8 cellular contexts compared by ENCODE assay signal in genomic region chr2:27703638-27704341, GRCh38. TPM values are rescaled to one million over a fixed set of nuclear protein-coding genes. Genes with fewer than 3 reads are reported as not detected.
DNase-seq lines count a peak whose midpoint lies in the region; ATAC-seq and TF ChIP-seq lines count a peak whose summit lies in the region.

No MANE protein-coding gene starts in this region.

- H3K36me3 Mint-ChIP-seq in activated naive CD8-positive, alpha-beta T cell treated with anti-CD3 and anti-CD28 coated beads, Interleukin-2, amount 50 U/mL, for 24 hours (ENCODE audit: low read depth), result no peaks in the 10 kb centered on the region

- peak; percentile 92 for TF ChIP-seq CTCF in retinal pigment epithelial cell (conservative IDR thresholded peaks at IDR 0.05; ENCODE audit: low read depth, low read length)

- H3K27me3 Mint-ChIP-seq in activated naive CD8-positive, alpha-beta T cell treated with anti-CD3 and anti-CD28 coated beads, Interleukin-2, amount 50 U/mL, for 24 hours, result peaks cover 3% of the 10 kb centered on the region

- H3K4me3 ChIP-seq in retinal pigment epithelial cell (ENCODE audit: low read length), result no peak overlapping the region

- intact Hi-C loops in left cardiac atrium (cut with DNase I), result loop anchor here (2.0 to 10.0 kb wide), 4 partner anchors 201 to 749 kb away; partner anchors contain the start of gene FOSL2 (in 2 of the 2)

- no peak overlapping the region for H3K4me3 Mint-ChIP-seq in activated naive CD8-positive, alpha-beta T cell treated with anti-CD3 and anti-CD28 coated beads, Interleukin-2, amount 50 U/mL, for 24 hours

- ATAC-seq in activated naive CD8-positive, alpha-beta T cell treated with anti-CD3 and anti-CD28 coated beads, Interleukin-2, amount 50 U/mL, for 24 hours, result peak; percentile 63
- peak; percentile 40 to 74 for ATAC-seq in left cardiac atrium
- no peak for ATAC-seq in HG02678 (IDR thresholded peaks at IDR 0.05; ENCODE audit: unreplicated experiment)

- no peaks in the 10 kb centered on the region for H3K9me3 Mint-ChIP-seq in activated naive CD8-positive, alpha-beta T cell treated with anti-CD3 and anti-CD28 coated beads, Interleukin-2, amount 50 U/mL, for 24 hours

- H3K4me1 Mint-ChIP-seq in activated naive CD8-positive, alpha-beta T cell treated with anti-CD3 and anti-CD28 coated beads, Interleukin-2, amount 50 U/mL, for 24 hours, result peaks cover 16% of the 10 kb centered on the region

- DNase-seq in activated gamma-delta T cell treated with Interleukin-2 at 50 U/mL for 16 hours (peak; percentile 87), activated gamma-delta T cell (lab: John Stamatoyannopoulos, UW) (no peak), NCI-H146 treated with DMSO at 0.1 percent for 48 hours (lab: John Stamatoyannopoulos, UW; ENCODE audit: unreplicated experiment) (peak; percentile 69), SW480 (ENCODE audit: low spot score) (peak; percentile 76), left cardiac atrium (peak; percentile 81), retinal pigment epithelial cell (ENCODE audit: low read depth) (no peak)
- DNase-seq in activated naive CD8-positive, alpha-beta T cell treated with anti-CD3 and anti-CD28 coated beads, Interleukin-2, amount 50 U/mL, for 24 hours, result peak; percentile 85

- H3K27ac Mint-ChIP-seq in activated naive CD8-positive, alpha-beta T cell treated with anti-CD3 and anti-CD28 coated beads, Interleukin-2, amount 50 U/mL, for 24 hours, result no peak overlapping the region

RNA-seq across cellular contexts. Expression of gene SLC4A1AP, which starts 40.1 kb away (rescaled TPM):
- 10 to 100 TPM; 16.5 to 20.7 TPM for total RNA-seq in left cardiac atrium

RNA-seq across cellular contexts. Expression of gene SUPT7L, which starts 40.4 kb away (rescaled TPM):
- 10 to 100 TPM; 22.6 to 23.6 TPM for total RNA-seq in left cardiac atrium

Comparison
In these comparisons a context has a peak if more than half of its experiments do, and no peak if none do; other contexts are left out.
1. DNase-seq: peak in activated gamma-delta T cell treated with Interleukin-2 at 50 U/mL for 16 hours (single experiment), NCI-H146 treated with DMSO at 0.1 percent for 48 hours (single experiment), SW480 (single experiment), activated naive CD8-positive, alpha-beta T cell treated with anti-CD3 and anti-CD28 coated beads, Interleukin-2, amount 50 U/mL, for 24 hours (single experiment) and left cardiac atrium (single experiment); none in activated gamma-delta T cell (single experiment) and retinal pigment epithelial cell (single experiment).